ENCODE assay signal across 8 cellular contexts in the genomic region with DNA sequence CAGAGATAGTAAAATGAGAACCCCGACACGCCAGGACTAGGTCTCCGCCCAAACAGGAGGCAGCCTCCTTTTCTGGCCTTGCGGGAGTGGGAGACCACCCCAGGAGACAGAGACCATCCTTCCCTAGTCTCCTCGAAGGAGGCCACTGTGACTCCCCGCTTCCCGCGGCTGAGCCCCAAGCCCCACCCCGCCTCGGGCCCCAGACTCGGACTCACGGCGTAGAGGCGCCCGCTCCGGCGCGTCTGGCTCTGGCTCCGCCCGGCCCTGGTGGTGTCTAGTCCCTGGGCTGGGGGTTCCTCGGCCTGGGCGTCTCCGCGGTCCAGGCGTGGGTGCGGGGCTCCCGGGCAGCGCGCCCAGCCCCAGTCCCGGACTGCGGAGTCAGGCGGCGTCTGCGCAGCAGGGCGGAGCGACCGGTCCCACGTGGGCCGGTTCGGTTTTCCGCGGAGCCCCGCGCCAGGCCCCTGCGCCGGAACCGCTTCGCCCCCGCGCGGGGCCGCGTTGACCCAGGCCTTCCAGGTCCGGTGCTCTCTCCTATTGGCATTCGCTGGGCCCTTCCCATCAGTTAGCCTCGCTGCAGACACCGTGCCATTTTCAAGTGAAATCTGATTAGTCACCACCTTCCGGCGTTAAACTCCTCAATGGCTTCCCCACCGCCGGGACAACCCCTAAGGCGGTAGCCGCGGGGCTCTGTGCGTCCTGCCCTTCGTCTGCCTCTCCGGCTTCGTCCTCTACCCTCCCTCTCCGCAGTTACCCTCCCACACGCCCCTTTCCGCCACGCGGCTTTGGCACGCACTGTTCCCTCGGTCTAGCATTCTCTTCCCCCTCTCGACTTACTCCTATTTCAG. TPM values are rescaled to one million over a fixed set of nuclear protein-coding genes. Genes with fewer than 3 reads are reported as not detected.
DNase-seq lines count a peak whose midpoint lies in the region; ATAC-seq, FAIRE-seq and TF ChIP-seq lines count a peak whose summit lies in the region.

A gene with protein sequence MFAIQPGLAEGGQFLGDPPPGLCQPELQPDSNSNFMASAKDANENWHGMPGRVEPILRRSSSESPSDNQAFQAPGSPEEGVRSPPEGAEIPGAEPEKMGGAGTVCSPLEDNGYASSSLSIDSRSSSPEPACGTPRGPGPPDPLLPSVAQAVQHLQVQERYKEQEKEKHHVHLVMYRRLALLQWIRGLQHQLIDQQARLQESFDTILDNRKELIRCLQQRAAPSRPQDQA (minus strand): TSS at position 393 of the 845 bp plus-strand sequence. CDS start 2,563 bp downstream, outside the sequence.

- H3K27ac Mint-ChIP-seq in central memory CD8-positive, alpha-beta T cell (ENCODE audit: low read depth) = peak within 1 kb of the TSS; percentile 85

- peaks cover 23% of the 10 kb centered on the region for H3K4me1 ChIP-seq in keratinocyte (ENCODE audit: control insufficient read depth, extremely low read depth, insufficient read depth, low read length)

- peak; percentile 60 for ATAC-seq in GM21825 (IDR thresholded peaks at IDR 0.05; ENCODE audit: unreplicated experiment)
- peak; percentile 79 for ATAC-seq in central memory CD8-positive, alpha-beta T cell (replicated peaks; ENCODE audit: extremely low read depth, poor library complexity, severe bottlenecking)

- H3K36me3 Mint-ChIP-seq in central memory CD8-positive, alpha-beta T cell (ENCODE audit: insufficient read depth) = peaks cover 5% of the 10 kb centered on the region

- no peaks in the 10 kb centered on the region for H3K27me3 ChIP-seq in keratinocyte (ENCODE audit: control insufficient read depth, extremely low read depth, insufficient read depth, low read length)

- H2AFZ ChIP-seq in keratinocyte (ENCODE audit: control insufficient read depth, low read length) = peak within 1 kb of the TSS; percentile 95

- H3K27me3 Mint-ChIP-seq in central memory CD8-positive, alpha-beta T cell = no peaks in the 10 kb centered on the region

- H3K4me2 ChIP-seq in keratinocyte (ENCODE audit: control insufficient read depth, extremely low read depth, insufficient read depth, low read depth, low read length) = peak within 1 kb of the TSS; percentile 86

- peak within 1 kb of the TSS; percentile 84 for H3K9ac ChIP-seq in keratinocyte (ENCODE audit: control insufficient read depth, extremely low read depth, insufficient read depth, low read length)

- TF ChIP-seq CTCF in keratinocyte (optimal IDR thresholded peaks at IDR 0.05 in 1 of 3, IDR thresholded peaks at IDR 0.05 in 1 of 3, conservative IDR thresholded peaks at IDR 0.05 in 1 of 3; ENCODE audit: extremely low read depth in 1 of 3, insufficient read depth in 2 of 3, low read length in 3 of 3) = no peak

- H3K27ac ChIP-seq in keratinocyte (ENCODE audit: control insufficient read depth, insufficient read depth, low read length) = peak within 1 kb of the TSS; percentile 56

- DNase-seq in DMS79 treated with DMSO at 0.1 percent for 48 hours (lab: John Stamatoyannopoulos, UW) = peak; percentile 70
- DNase-seq in NCI-H146 (lab: John Stamatoyannopoulos, UW) = peak; percentile 62
- peak; percentile 50 for DNase-seq in activated CD4-positive, alpha-beta T cell treated with anti-CD3 and anti-CD28 coated beads for 1 hour
- DNase-seq in central memory CD8-positive, alpha-beta T cell (ENCODE audit: low spot score in 2 of 2) = peak; percentile 43 to 45
- no peak for DNase-seq in keratinocyte (ENCODE audit: low read depth, low spot score)
- DNase-seq in stimulated activated CD4-positive, alpha-beta T cell treated with anti-CD3 and anti-CD28 coated beads, Interleukin-15, amount 100 ng/mL, for 24 hours = peak; percentile 88
- DNase-seq in NAMALWA (ENCODE audit: low spot score) = no peak

- peak within 1 kb of the TSS; percentile 80 to 87 (median 82) for H3K4me3 ChIP-seq in keratinocyte (ENCODE audit: control insufficient read depth in 2 of 3, extremely low read depth in 1 of 3, insufficient read depth in 2 of 3, low read depth in 1 of 3, low read length in 3 of 3)

- no peaks in the 10 kb centered on the region for H3K9me3 ChIP-seq in keratinocyte (ENCODE audit: control insufficient read depth, low read depth, low read length)

- peaks cover 10 to 21% of the 10 kb centered on the region in 2 experiments for H3K36me3 ChIP-seq in keratinocyte (ENCODE audit: control insufficient read depth in 2 of 2, extremely low read depth in 1 of 2, insufficient read depth in 2 of 2, low read length in 2 of 2)

- peaks cover 2% of the 10 kb centered on the region for H4K20me1 ChIP-seq in keratinocyte (ENCODE audit: control insufficient read depth, extremely low read depth, insufficient read depth, low read length)

- peaks cover 28% of the 10 kb centered on the region for H3K79me2 ChIP-seq in keratinocyte (ENCODE audit: control insufficient read depth, insufficient read depth, low read length)

- dilution Hi-C loops in keratinocyte (cut with MboI; ENCODE audit: extremely low pct_ligation_motif_present, low sequenced_read_pairs) = no loop called here

- peaks cover 2% of the 10 kb centered on the region for H3K9me1 ChIP-seq in keratinocyte (ENCODE audit: control insufficient read depth, extremely low read depth, insufficient read depth, low read length)

- H3K4me1 Mint-ChIP-seq in central memory CD8-positive, alpha-beta T cell = peaks cover 38% of the 10 kb centered on the region

- H3K9me3 Mint-ChIP-seq in central memory CD8-positive, alpha-beta T cell = no peaks in the 10 kb centered on the region

- FAIRE-seq in keratinocyte (lab: Jason Lieb, UNC) = no peak

- peak within 1 kb of the TSS; percentile 90 for H3K4me3 Mint-ChIP-seq in central memory CD8-positive, alpha-beta T cell

RNA-seq across cellular contexts. Expression of the gene that starts here (rescaled TPM):
- polyA plus RNA-seq in keratinocyte = 10.0 to 10.4 TPM (median 10.1 TPM) in 3 replicates
- polyA plus RNA-seq in keratinocyte (2011; ENCODE audit: low read depth) = 5.1 TPM
- polyA plus RNA-seq in keratinocyte (2011; cell fraction: cytosol; rRNA removed) = 10.1 and 10.3 TPM in 2 replicates
- 17.1 and 17.5 TPM in 2 replicates for polyA plus RNA-seq in keratinocyte (2011; cell fraction: nucleus; rRNA removed)
- 6.0 and 10.4 TPM in 2 replicates for polyA plus RNA-seq in keratinocyte (2012; ENCODE audit: low replicate concordance)
- 10.9 to 11.3 TPM (median 11.2 TPM) in 3 replicates for polyA minus RNA-seq in keratinocyte
- polyA minus RNA-seq in keratinocyte (2011; cell fraction: cytosol; rRNA and poly(A)+ RNA removed) = 7.5 TPM
- 4.0 and 6.5 TPM in 2 replicates for polyA minus RNA-seq in keratinocyte (2011; cell fraction: nucleus; rRNA and poly(A)+ RNA removed)

Comparison
In these comparisons a context has a peak if more than half of its experiments do, and no peak if none do; other contexts are left out.
1. DNase-seq: peak in DMS79 treated with DMSO at 0.1 percent for 48 hours (single experiment), NCI-H146 (single experiment), activated CD4-positive, alpha-beta T cell treated with anti-CD3 and anti-CD28 coated beads for 1 hour (single experiment), central memory CD8-positive, alpha-beta T cell (2 of 2) and stimulated activated CD4-positive, alpha-beta T cell treated with anti-CD3 and anti-CD28 coated beads, Interleukin-15, amount 100 ng/mL, for 24 hours (single experiment); none in keratinocyte (single experiment) and NAMALWA (single experiment).